8 cellular contexts compared by ENCODE assay signal in genomic region chr9:111483419-111483861, GRCh38.
DNase-seq lines count a peak whose midpoint lies in the region; ATAC-seq, FAIRE-seq and TF ChIP-seq lines count a peak whose summit lies in the region.

No MANE protein-coding gene starts in this region.

- H4K20me1 ChIP-seq in OCI-LY3 (ENCODE audit: insufficient read depth, low read length) = peaks cover 33% of the 10 kb centered on the region

- H3K27ac ChIP-seq in OCI-LY3 (ENCODE audit: low read length) (peak overlapping the region; percentile 76), iPS-20b (ENCODE audit: low read length) (no peak overlapping the region)

- H3K36me3 ChIP-seq in OCI-LY3 (replicated peaks; ENCODE audit: low read depth, low read length) (no peaks in the 10 kb centered on the region), adipocyte (ENCODE audit: control insufficient read depth, insufficient read depth, low read length, severe bottlenecking) (no peaks in the 10 kb centered on the region), iPS-20b (ENCODE audit: insufficient read depth, low read depth, low read length) (no peaks in the 10 kb centered on the region)

- no peak for TF ChIP-seq CTCF in AG04449 (IDR thresholded peaks at IDR 0.05; ENCODE audit: insufficient read depth, low read length, missing control alignments)
- TF ChIP-seq CTCF in OCI-LY3 (IDR thresholded peaks at IDR 0.05; ENCODE audit: low read depth, low read length) = no peak

- 0 out of 2 replicates have a peak, but pooled peaks cover 5% of the 10 kb centered on the region for H3K27me3 ChIP-seq in OCI-LY3 (ENCODE audit: low read depth, low read length)
- H3K27me3 ChIP-seq in adipocyte (replicated peaks; ENCODE audit: control insufficient read depth, insufficient read depth, low read length) = no peaks in the 10 kb centered on the region
- no peaks in the 10 kb centered on the region for H3K27me3 ChIP-seq in iPS-20b (ENCODE audit: insufficient read depth, low read length)

- peaks cover 65% of the 10 kb centered on the region for H3K79me2 ChIP-seq in OCI-LY3 (ENCODE audit: low read length)

- H3K9ac ChIP-seq in OCI-LY3 (ENCODE audit: low read length) (peak overlapping the region; percentile 81), adipocyte (ENCODE audit: low read length) (peak overlapping the region; percentile 98), iPS-20b (ENCODE audit: low read depth, low read length) (no peak overlapping the region)

- H3K9me3 ChIP-seq in OCI-LY3 (ENCODE audit: insufficient read depth, low read length) (no peaks in the 10 kb centered on the region), adipocyte (ENCODE audit: control insufficient read depth, low read length) (no peaks in the 10 kb centered on the region), iPS-20b (ENCODE audit: insufficient read depth, low read depth, low read length) (no peaks in the 10 kb centered on the region)

- no peak for FAIRE-seq in GM18507 (lab: Jason Lieb, UNC)

- ATAC-seq in HG02884 (IDR thresholded peaks at IDR 0.05; ENCODE audit: unreplicated experiment) = peak; percentile 32

- H2AFZ ChIP-seq in OCI-LY3 (ENCODE audit: low read depth, low read length) = no peak overlapping the region

- H3K4me2 ChIP-seq in OCI-LY3 (ENCODE audit: low read length) = no peak overlapping the region

- POLR2A ChIA-PET in AG04449 (lab: Yijun Ruan, JAX) = no interaction called here

- no peak for DNase-seq in AG04449 (ENCODE audit: low read depth, low spot score)
- peak; percentile 37 for DNase-seq in GM18507 (ENCODE audit: extremely low spot score, insufficient read length, low read depth)
- DNase-seq in adipocyte (ENCODE audit: low read depth) = no peak
- DNase-seq in stimulated activated CD4-positive, alpha-beta T cell treated with anti-CD3 and anti-CD28 coated beads, Interleukin-2, amount 100 ng/mL, for 4 hours (ENCODE audit: low read depth) = peak; percentile 26
- DNase-seq in NCI-H2107 treated with DMSO at 0.1 percent for 48 hours (lab: John Stamatoyannopoulos, UW; ENCODE audit: unreplicated experiment) = no peak

- H3K4me1 ChIP-seq in OCI-LY3 (ENCODE audit: low read length) (peaks cover 6% of the 10 kb centered on the region), adipocyte (ENCODE audit: control insufficient read depth, insufficient read depth, low read length) (peaks cover 22% of the 10 kb centered on the region), iPS-20b (ENCODE audit: insufficient read depth, low read length) (peaks cover 3% of the 10 kb centered on the region; the same call in 1 of the 2 replicates)

- CTCF ChIA-PET in AG04449 (lab: Yijun Ruan, JAX) = interaction anchor here (0.8 to 1.4 kb wide), 2 partner anchors 12 to 25 kb away, joined by 3 read pairs; no protein-coding TSS in a partner anchor

- H3K4me3 ChIP-seq in AG04449 (ENCODE audit: low read depth, low read length) (peak overlapping the region; percentile 89), OCI-LY3 (ENCODE audit: low read length) (peak overlapping the region; percentile 78), adipocyte (ENCODE audit: low read length) (peak overlapping the region; percentile 95), iPS-20b (ENCODE audit: low read length) (peak overlapping the region; percentile 94; the same call in 1 of the 2 replicates)

Comparison
In these comparisons a context has a peak if more than half of its experiments do, and no peak if none do; other contexts are left out.
1. DNase-seq: peak in GM18507 (single experiment) and stimulated activated CD4-positive, alpha-beta T cell treated with anti-CD3 and anti-CD28 coated beads, Interleukin-2, amount 100 ng/mL, for 4 hours (single experiment); none in AG04449 (single experiment), adipocyte (single experiment) and NCI-H2107 treated with DMSO at 0.1 percent for 48 hours (single experiment).
2. Peak in every context shown above with its lines, with median percentiles within 50 percentile points of each other: H3K4me3 ChIP-seq.